Comparison of ENCODE assay signal across 26 cellular contexts in genomic region chr4:14446904-14447303, GRCh38.
"Had no signal": no experiment of that assay in that cellular context is flagged by ENCODE, and none has a peak within 500 bp of the region (broad histone marks: within the 10 kb centered on the region; RNA-seq: fewer than 3 reads in every experiment).

No MANE protein-coding gene starts in this region.

- H3K36me3 Mint-ChIP-seq: activated naive CD8-positive, alpha-beta T cell treated with anti-CD3 and anti-CD28 coated beads for 36 hours; mesothelial cell of epicardium; naive B cell had no signal

- H3K27ac Mint-ChIP-seq: activated CD8-positive, alpha-beta T cell treated with anti-CD3 and anti-CD28 coated beads, Interleukin-2, amount 10 ng/mL, durations not matched to agents 7 days and 5 days; activated naive CD4-positive, alpha-beta T cell treated with anti-CD3 and anti-CD28 coated beads for 36 hours; activated naive CD8-positive, alpha-beta T cell treated with anti-CD3 and anti-CD28 coated beads for 36 hours; mesothelial cell of epicardium had no signal

- H3K4me1 ChIP-seq: adrenal gland, heart right ventricle, right lobe of liver, uterus had no signal

- H3K4me3 Mint-ChIP-seq: activated CD8-positive, alpha-beta T cell treated with anti-CD3 and anti-CD28 coated beads, Interleukin-2, amount 10 ng/mL, durations not matched to agents 7 days and 5 days; activated naive CD4-positive, alpha-beta T cell treated with anti-CD3 and anti-CD28 coated beads for 36 hours; activated naive CD8-positive, alpha-beta T cell treated with anti-CD3 and anti-CD28 coated beads for 36 hours; mesothelial cell of epicardium; naive B cell had no signal

- H3K9me3 ChIP-seq: adrenal gland, esophagus squamous epithelium, heart right ventricle, right lobe of liver, thoracic aorta, uterus had no signal

- H3K27me3 Mint-ChIP-seq: naive B cell had no signal

- ATAC-seq: activated CD8-positive, alpha-beta T cell treated with anti-CD3 and anti-CD28 coated beads, Interleukin-2, amount 10 ng/mL, durations not matched to agents 7 days and 5 days; stimulated activated naive CD8-positive, alpha-beta T cell treated with anti-CD3 and anti-CD28 coated beads, Interleukin-15, Interleukin-2, amounts not matched to agents 100 U/mL and 50 U/mL, for 24 hours had no signal

- H3K36me3 ChIP-seq: adrenal gland, brain microvascular endothelial cell, esophagus squamous epithelium, heart right ventricle, right lobe of liver, thoracic aorta, uterus had no signal

- H3K27me3 ChIP-seq: adrenal gland, brain microvascular endothelial cell, esophagus squamous epithelium, heart right ventricle, right lobe of liver, uterus had no signal

- H3K9me3 Mint-ChIP-seq: activated naive CD4-positive, alpha-beta T cell treated with anti-CD3 and anti-CD28 coated beads for 36 hours; activated naive CD8-positive, alpha-beta T cell treated with anti-CD3 and anti-CD28 coated beads for 36 hours; mesothelial cell of epicardium had no signal

- H3K4me3 ChIP-seq: adrenal gland, esophagus squamous epithelium, heart right ventricle, right lobe of liver, thoracic aorta, uterus had no signal

- H3K27ac ChIP-seq: adrenal gland, brain microvascular endothelial cell, heart right ventricle, right lobe of liver, thoracic aorta, uterus had no signal

- DNase-seq: activated CD4-positive, alpha-beta T cell treated with anti-CD3 and anti-CD28 coated beads for 1 hour; activated CD4-positive, alpha-beta T cell treated with anti-CD3 and anti-CD28 coated beads, Interleukin-2, amount 50 U/mL, for 1 hour; activated CD8-positive, alpha-beta T cell treated with anti-CD3 and anti-CD28 coated beads, Interleukin-2, amount 10 ng/mL, durations not matched to agents 7 days and 5 days; activated effector memory CD4-positive, alpha-beta T cell treated with Interleukin-2 at 50 U/mL for 16 hours; activated naive CD4-positive, alpha-beta T cell treated with anti-CD3 and anti-CD28 coated beads for 36 hours; activated naive CD8-positive, alpha-beta T cell treated with anti-CD3 and anti-CD28 coated beads for 36 hours; adrenal gland; aorta; dermis blood vessel endothelial cell; effector CD4-positive, alpha-beta T cell; esophagus squamous epithelium; heart right ventricle; naive B cell; occipital lobe; posterior cingulate gyrus; right lobe of liver; stimulated activated CD4-positive, alpha-beta T cell treated with anti-CD3 and anti-CD28 coated beads, Interleukin-2, amount 100 ng/mL, for 48 hours; stimulated activated naive CD8-positive, alpha-beta T cell treated with anti-CD3 and anti-CD28 coated beads, Interleukin-15, Interleukin-2, amounts not matched to agents 100 U/mL and 50 U/mL, for 24 hours; T-helper 2 cell; trophoblast cell; uterus had no signal

- FAIRE-seq: colon, endometrium had no signal

- H3K4me1 Mint-ChIP-seq: mesothelial cell of epicardium, naive B cell had no signal
